8 cellular contexts compared by ENCODE assay signal in the genomic region with DNA sequence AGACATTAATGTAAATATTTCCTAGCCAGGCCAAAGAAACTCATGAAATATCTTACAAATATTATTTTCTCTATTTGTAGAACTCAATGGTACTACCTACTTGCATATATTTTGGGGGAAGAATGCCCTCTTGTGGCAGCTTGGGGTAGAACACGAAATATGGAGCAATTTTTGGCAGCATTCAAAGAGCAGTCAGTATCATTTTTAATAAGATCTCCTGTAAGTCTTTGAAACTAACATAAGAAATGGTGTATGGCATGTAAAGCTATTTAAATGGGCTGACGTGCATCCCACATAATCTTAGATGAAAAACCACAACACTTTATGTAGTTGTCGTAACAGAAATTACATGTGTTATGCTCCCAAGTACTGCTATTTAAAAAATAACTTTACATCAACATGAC.
A peak's percentile ranks its signal among the peaks of the same experiment; 100 is the strongest.
DNase-seq lines count a peak whose midpoint lies in the region; ATAC-seq, FAIRE-seq and TF ChIP-seq lines count a peak whose summit lies in the region.

No MANE protein-coding gene starts in this region.

- POLR2A ChIA-PET in CD4-positive, alpha-beta memory T cell (lab: Charles Lee; ENCODE audit: partially characterized antibody): no interaction called here

- intact Hi-C loops in CD4-positive, alpha-beta memory T cell (cut with micrococcal nuclease): loop anchor here (1.0 to 10.0 kb wide), 3 partner anchors 226 to 808 kb away; no protein-coding TSS in a partner anchor

- no peaks in the 10 kb centered on the region for H3K9me3 Mint-ChIP-seq in CD4-positive, alpha-beta memory T cell
- peaks cover 2% of the 10 kb centered on the region for H3K9me3 Mint-ChIP-seq in astrocyte (ENCODE audit: unreplicated experiment)

- DNase-seq in CD4-positive, alpha-beta memory T cell: peak; percentile 46 to 58 (median 54)
- DNase-seq in GM19238 (ENCODE audit: insufficient read length, low spot score) (peak; percentile 26), Karpas-422 (peak; percentile 79), T-helper 22 cell (ENCODE audit: low read depth) (peak; percentile 6), astrocyte (ENCODE audit: low read depth) (peak; percentile 29)
- DNase-seq in stimulated activated CD4-positive, alpha-beta T cell treated with anti-CD3 and anti-CD28 coated beads, Interleukin-2, amount 100 ng/mL, for 48 hours: peak; percentile 51 to 59

- no peak for ATAC-seq in HG03139 (IDR thresholded peaks at IDR 0.05; ENCODE audit: unreplicated experiment)

- no peaks in the 10 kb centered on the region for H3K4me1 ChIP-seq in CD4-positive, alpha-beta memory T cell (ENCODE audit: insufficient read depth, low read length)
- H3K4me1 ChIP-seq in Karpas-422 (ENCODE audit: low read length): no peaks in the 10 kb centered on the region
- H3K4me1 ChIP-seq in astrocyte (ENCODE audit: insufficient read depth, low read length): no peaks in the 10 kb centered on the region

- peaks cover 26% of the 10 kb centered on the region for H3K36me3 ChIP-seq in CD4-positive, alpha-beta memory T cell (ENCODE audit: insufficient read depth, low read length)
- H3K36me3 ChIP-seq in Karpas-422 (ENCODE audit: insufficient read depth, low read length) (no peaks in the 10 kb centered on the region), astrocyte (ENCODE audit: insufficient read depth, low read length) (peaks cover 13% of the 10 kb centered on the region)

- H3K4me2 ChIP-seq in Karpas-422 (ENCODE audit: low read depth, low read length, poor library complexity, severe bottlenecking) (no peak overlapping the region), astrocyte (ENCODE audit: low read length) (no peak overlapping the region)

- H2AFZ ChIP-seq in Karpas-422 (ENCODE audit: low read length) (no peak overlapping the region), astrocyte (ENCODE audit: low read depth, low read length) (no peak overlapping the region)

- no peaks in the 10 kb centered on the region for H3K9me2 ChIP-seq in Karpas-422 (replicated peaks; ENCODE audit: insufficient read depth, low read length)

- H3K79me2 ChIP-seq in Karpas-422 (ENCODE audit: low read length) (no peaks in the 10 kb centered on the region), astrocyte (ENCODE audit: insufficient read depth, low read length) (no peaks in the 10 kb centered on the region)

- H3K27ac Mint-ChIP-seq in CD4-positive, alpha-beta memory T cell: peak overlapping the region in 3 of 7 donors; percentile 0 to 65 (median 25)
- H3K27ac Mint-ChIP-seq in astrocyte (ENCODE audit: unreplicated experiment): no peak overlapping the region

- H3K9ac ChIP-seq in Karpas-422 (ENCODE audit: low read length): no peak overlapping the region
- no peak overlapping the region for H3K9ac ChIP-seq in astrocyte (ENCODE audit: low read length)

- H3K27ac ChIP-seq in CD4-positive, alpha-beta memory T cell (ENCODE audit: low read depth, low read length): no peak overlapping the region
- no peak overlapping the region for H3K27ac ChIP-seq in Karpas-422 (ENCODE audit: low read length)
- H3K27ac ChIP-seq in astrocyte (ENCODE audit: low read depth, low read length): no peak overlapping the region

- H3K27me3 ChIP-seq in CD4-positive, alpha-beta memory T cell (ENCODE audit: insufficient read depth, low read length): no peaks in the 10 kb centered on the region
- no peaks in the 10 kb centered on the region for H3K27me3 ChIP-seq in Karpas-422 (ENCODE audit: low read length)
- no peaks in the 10 kb centered on the region for H3K27me3 ChIP-seq in astrocyte (ENCODE audit: insufficient read depth, low read length)

- H3K4me3 ChIP-seq in CD4-positive, alpha-beta memory T cell (ENCODE audit: low read length in 2 of 2): no peak overlapping the region
- no peak overlapping the region for H3K4me3 ChIP-seq in Karpas-422 (ENCODE audit: low read length)
- H3K4me3 ChIP-seq in astrocyte (ENCODE audit: insufficient read depth, low read depth, low read length): no peak overlapping the region

- H3K9me3 ChIP-seq in CD4-positive, alpha-beta memory T cell (ENCODE audit: control insufficient read depth in 1 of 2, low read length in 2 of 2): no peaks in the 10 kb centered on the region
- no peaks in the 10 kb centered on the region for H3K9me3 ChIP-seq in Karpas-422 (ENCODE audit: low read length)
- H3K9me3 ChIP-seq in astrocyte (ENCODE audit: insufficient read depth, low read depth, low read length): no peaks in the 10 kb centered on the region

- TF ChIP-seq CTCF in astrocyte (IDR thresholded peaks at IDR 0.05; ENCODE audit: insufficient read depth, low read depth, low read length): peak; percentile 92

- H3K4me1 Mint-ChIP-seq in CD4-positive, alpha-beta memory T cell: peaks cover 0 to 5% (median 0%) of the 10 kb centered on the region in 4 donors
- peaks cover 19% of the 10 kb centered on the region for H3K4me1 Mint-ChIP-seq in astrocyte (ENCODE audit: low read depth, unreplicated experiment)

- H3K27me3 Mint-ChIP-seq in CD4-positive, alpha-beta memory T cell: no peaks in the 10 kb centered on the region
- H3K27me3 Mint-ChIP-seq in astrocyte (ENCODE audit: low read depth, unreplicated experiment): peaks cover 3% of the 10 kb centered on the region

- no peak overlapping the region for H3K4me3 Mint-ChIP-seq in CD4-positive, alpha-beta memory T cell
- H3K4me3 Mint-ChIP-seq in astrocyte (ENCODE audit: unreplicated experiment): no peak overlapping the region

- FAIRE-seq in astrocyte (lab: Jason Lieb, UNC) (no peak), islet of Langerhans (lab: Jason Lieb, UNC) (peak; percentile 99)

- peaks cover 40 to 74% of the 10 kb centered on the region in 2 donors for H3K36me3 Mint-ChIP-seq in CD4-positive, alpha-beta memory T cell
- no peaks in the 10 kb centered on the region for H3K36me3 Mint-ChIP-seq in astrocyte (ENCODE audit: low read depth, unreplicated experiment)

- CTCF ChIA-PET in CD4-positive, alpha-beta memory T cell (lab: Charles Lee; ENCODE audit: partially characterized antibody): interaction anchor here (1.0 to 3.9 kb wide), 8 partner anchors 10 to 876 kb away, joined by 3 to 22 read pairs (median 4); no protein-coding TSS in a partner anchor

- H4K20me1 ChIP-seq in Karpas-422 (ENCODE audit: insufficient read depth, low read depth, low read length): no peaks in the 10 kb centered on the region
- H4K20me1 ChIP-seq in astrocyte (ENCODE audit: insufficient read depth, low read length): no peaks in the 10 kb centered on the region

Comparison
In these comparisons a context has a peak if more than half of its experiments do, and no peak if none do; other contexts are left out.
1. DNase-seq: peak in every context shown above with its lines; median percentile 79 in Karpas-422; 55 in stimulated activated CD4-positive, alpha-beta T cell treated with anti-CD3 and anti-CD28 coated beads, Interleukin-2, amount 100 ng/mL, for 48 hours; 54 in CD4-positive, alpha-beta memory T cell; 29 in astrocyte; 26 in GM19238; 6 in T-helper 22 cell.